ENCODE assay signal across 41 cellular contexts in genomic region chr3:30878862-30879261, GRCh38. TPM values are rescaled to one million over a fixed set of nuclear protein-coding genes. Genes with fewer than 3 reads are reported as not detected.
"Had no signal": no experiment of that assay in that cellular context is flagged by ENCODE, and none has a peak within 500 bp of the region (broad histone marks: within the 10 kb centered on the region; RNA-seq: fewer than 3 reads in every experiment).

No MANE protein-coding gene starts in this region.

- H3K27ac Mint-ChIP-seq: activated CD4-positive, alpha-beta memory T cell treated with anti-CD3 and anti-CD28 coated beads for 36 hours; activated CD4-positive, alpha-beta T cell treated with anti-CD3 and anti-CD28 coated beads for 36 hours; activated CD8-positive, alpha-beta T cell treated with anti-CD3 and anti-CD28 coated beads for 36 hours; activated naive CD4-positive, alpha-beta T cell treated with anti-CD3 and anti-CD28 coated beads for 36 hours; activated naive CD4-positive, alpha-beta T cell treated with anti-CD3 and anti-CD28 coated beads, Interleukin-2, amount 50 U/mL, for 72 hours; activated naive CD8-positive, alpha-beta T cell treated with anti-CD3 and anti-CD28 coated beads for 36 hours; activated T-cell treated with anti-CD3 and anti-CD28 coated beads, Interleukin-2, amount 50 U/mL, for 72 hours; activated T-helper 1 cell treated with anti-CD3 and anti-CD28 coated beads, Interleukin-12 subunit alpha, Interleukin-12 subunit beta, Interleukin-2, Interleukin-4 antibody, amounts not matched to agents 30 ng/mL and 10 ng/mL and 1 ng/mL, durations not matched to agents 14 hours and 24 hours and 36 hours; activated T-helper 17 cell treated with anti-CD3 and anti-CD28 coated beads, Interleukin-2, amount 50 U/mL, for 72 hours; brain; T-helper 1 cell treated with Interleukin-12 subunit alpha and Interleukin-12 subunit beta and Interleukin-4 antibody, amounts not matched to agents 30 μg/mL and 1 μg/mL, for 36 hours; T-helper 2 cell treated with Interferon-gamma antibody and Interleukin-4, amounts not matched to agents 5 μg/mL and 100 μg/mL, for 36 hours; WTC11 had no signal

- H3K4me3 Mint-ChIP-seq: activated CD4-positive, alpha-beta memory T cell treated with anti-CD3 and anti-CD28 coated beads for 36 hours; activated CD4-positive, alpha-beta T cell treated with anti-CD3 and anti-CD28 coated beads for 36 hours; activated CD8-positive, alpha-beta T cell treated with anti-CD3 and anti-CD28 coated beads for 36 hours; activated naive CD4-positive, alpha-beta T cell treated with anti-CD3 and anti-CD28 coated beads for 36 hours; activated naive CD8-positive, alpha-beta T cell treated with anti-CD3 and anti-CD28 coated beads for 36 hours; activated T-cell treated with anti-CD3 and anti-CD28 coated beads, Interleukin-2, amount 50 U/mL, for 4 hours; activated T-cell treated with anti-CD3 and anti-CD28 coated beads, Interleukin-2, amount 50 U/mL, for 72 hours; activated T-helper 1 cell treated with anti-CD3 and anti-CD28 coated beads, Interleukin-12 subunit alpha, Interleukin-12 subunit beta, Interleukin-2, Interleukin-4 antibody, amounts not matched to agents 30 ng/mL and 10 ng/mL and 1 ng/mL, durations not matched to agents 14 hours and 24 hours and 36 hours; activated T-helper 17 cell treated with anti-CD3 and anti-CD28 coated beads, Interleukin-2, amount 50 U/mL, for 72 hours; brain; central memory CD8-positive, alpha-beta T cell; T-helper 1 cell treated with Interleukin-12 subunit alpha and Interleukin-12 subunit beta and Interleukin-4 antibody, amounts not matched to agents 30 μg/mL and 1 μg/mL, for 36 hours; T-helper 2 cell treated with Interferon-gamma antibody and Interleukin-4, amounts not matched to agents 5 μg/mL and 100 μg/mL, for 36 hours; WTC11 had no signal

- H3K4me1 Mint-ChIP-seq: activated CD4-positive, alpha-beta T cell treated with anti-CD3 and anti-CD28 coated beads for 36 hours; activated naive CD8-positive, alpha-beta T cell treated with anti-CD3 and anti-CD28 coated beads for 36 hours; activated T-helper 17 cell treated with anti-CD3 and anti-CD28 coated beads, Interleukin-2, amount 50 U/mL, for 72 hours; brain; central memory CD8-positive, alpha-beta T cell had no signal

- H3K36me3 Mint-ChIP-seq: activated CD4-positive, alpha-beta memory T cell treated with anti-CD3 and anti-CD28 coated beads for 36 hours; activated naive CD8-positive, alpha-beta T cell treated with anti-CD3 and anti-CD28 coated beads for 36 hours; brain had no signal

- H3K27ac ChIP-seq: adrenal gland, cardiac muscle cell, WERI-Rb-1 had no signal

- ATAC-seq: activated CD4-positive, alpha-beta T cell treated with anti-CD3 and anti-CD28 coated beads for 36 hours; activated CD4-positive, CD25-positive, alpha-beta regulatory T cell treated with anti-CD3 and anti-CD28 coated beads, Interleukin-2, amount 50 U/mL, for 24 hours; activated CD8-positive, alpha-beta T cell treated with anti-CD3 and anti-CD28 coated beads for 36 hours; activated naive CD4-positive, alpha-beta T cell treated with anti-CD3 and anti-CD28 coated beads, Interleukin-2, amount 50 U/mL, for 72 hours; activated T-cell treated with anti-CD3 and anti-CD28 coated beads, Interleukin-2, amount 50 U/mL, for 4 hours; activated T-cell treated with anti-CD3 and anti-CD28 coated beads, Interleukin-2, amount 50 U/mL, for 72 hours; activated T-helper 17 cell treated with anti-CD3 and anti-CD28 coated beads, Interleukin-2, amount 50 U/mL, for 72 hours; WTC11 had no signal

- DNase-seq: activated CD4-positive, alpha-beta memory T cell treated with anti-CD3 and anti-CD28 coated beads for 36 hours; activated CD4-positive, alpha-beta T cell treated with anti-CD3 and anti-CD28 coated beads for 1 hour; activated CD4-positive, alpha-beta T cell treated with anti-CD3 and anti-CD28 coated beads for 36 hours; activated CD4-positive, alpha-beta T cell treated with anti-CD3 and anti-CD28 coated beads for 48 hours; activated CD4-positive, alpha-beta T cell treated with anti-CD3 and anti-CD28 coated beads, Interleukin-2, amount 50 U/mL, for 1 hour; activated CD4-positive, alpha-beta T cell treated with anti-CD3 and anti-CD28 coated beads, Interleukin-2, amount 50 U/mL, for 4 hours; activated CD4-positive, CD25-positive, alpha-beta regulatory T cell; activated CD8-positive, alpha-beta memory T cell treated with anti-CD3 and anti-CD28 coated beads, Interleukin-2, amount 50 U/mL, for 4 hours; activated CD8-positive, alpha-beta T cell treated with anti-CD3 and anti-CD28 coated beads for 36 hours; activated effector memory CD4-positive, alpha-beta T cell treated with anti-CD3 and anti-CD28 coated beads, Interleukin-2, amount 50 U/mL, for 16 hours; activated gamma-delta T cell treated with Interleukin-2 at 50 U/mL for 16 hours; activated naive CD4-positive, alpha-beta T cell; activated naive CD4-positive, alpha-beta T cell treated with anti-CD3 and anti-CD28 coated beads for 36 hours; activated naive CD4-positive, alpha-beta T cell treated with anti-CD3 and anti-CD28 coated beads, Interleukin-2, amount 50 U/mL, for 16 hours; activated naive CD8-positive, alpha-beta T cell treated with anti-CD3 and anti-CD28 coated beads for 36 hours; activated T-cell treated with anti-CD3 and anti-CD28 coated beads for 4 hours; activated T-cell treated with anti-CD3 and anti-CD28 coated beads, Interleukin-2, amount 50 U/mL, for 1 hour; activated T-cell treated with anti-CD3 and anti-CD28 coated beads, Interleukin-2, amount 50 U/mL, for 4 hours; activated T-cell treated with anti-CD3 and anti-CD28 coated beads, Interleukin-2, amount 50 U/mL, for 72 hours; adrenal gland; amniotic stem cell; aorta; caudate nucleus; cerebellar nuclear complex; SW 1271; T-helper 1 cell; T-helper 2 cell; T-helper 9 cell; WERI-Rb-1 had no signal

- H3K9me3 Mint-ChIP-seq: brain; central memory CD8-positive, alpha-beta T cell had no signal

RNA-seq across cellular contexts. Expression of gene GADL1, which starts 15.6 kb away (rescaled TPM):
- total RNA-seq: activated CD4-positive, alpha-beta memory T cell treated with anti-CD3 and anti-CD28 coated beads for 36 hours; activated CD4-positive, alpha-beta T cell treated with anti-CD3 and anti-CD28 coated beads for 36 hours; activated CD8-positive, alpha-beta memory T cell treated with anti-CD3 and anti-CD28 coated beads for 36 hours; activated CD8-positive, alpha-beta T cell treated with anti-CD3 and anti-CD28 coated beads for 36 hours; activated naive CD4-positive, alpha-beta T cell treated with anti-CD3 and anti-CD28 coated beads for 36 hours; activated naive CD4-positive, alpha-beta T cell treated with anti-CD3 and anti-CD28 coated beads, Interleukin-2, amount 50 U/mL, for 72 hours; activated naive CD8-positive, alpha-beta T cell treated with anti-CD3 and anti-CD28 coated beads for 36 hours; activated T-cell treated with anti-CD3 and anti-CD28 coated beads, Interleukin-2, amount 50 U/mL, for 4 hours; activated T-cell treated with anti-CD3 and anti-CD28 coated beads, Interleukin-2, amount 50 U/mL, for 72 hours; activated T-helper 1 cell treated with anti-CD3 and anti-CD28 coated beads, Interleukin-12 subunit alpha, Interleukin-12 subunit beta, Interleukin-2, Interleukin-4 antibody, amounts not matched to agents 30 ng/mL and 10 ng/mL and 1 ng/mL, durations not matched to agents 14 hours and 24 hours and 36 hours; activated T-helper 17 cell treated with anti-CD3 and anti-CD28 coated beads, Interleukin-2, amount 50 U/mL, for 72 hours; bronchial epithelial cell had no signal
